ENCODE assay signal across 1 cellular context in the genomic region with DNA sequence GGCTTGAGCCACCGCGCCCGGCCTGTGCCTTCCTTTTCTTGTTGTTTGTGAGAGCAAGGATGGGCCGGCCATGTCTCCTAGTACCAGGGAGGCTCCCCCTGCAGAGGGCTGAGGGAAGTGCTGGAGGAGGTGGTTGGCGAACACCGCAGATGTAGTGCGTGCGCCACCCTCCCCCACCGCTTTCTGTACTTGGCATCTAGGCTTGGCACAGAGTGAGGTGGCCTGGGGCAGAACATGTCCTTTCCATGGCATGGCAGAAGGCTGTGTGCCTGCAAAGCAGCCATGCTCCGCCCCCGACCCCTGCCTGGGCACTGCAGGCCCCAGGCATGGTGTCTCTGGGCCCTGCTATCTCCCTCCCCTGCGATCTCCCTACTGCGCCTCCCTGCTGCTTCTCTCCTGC.
TF ChIP-seq lines count a peak whose summit lies in the region.

No MANE protein-coding gene starts in this region.

TF ChIP-seq in HEK293, 187 proteins besides CTCF, POLR2A, EP300 and RAD21 (continued from another document):
- TF ChIP-seq HIC1 (tag by site-specific recombination; IDR thresholded peaks at IDR 0.05): no peak
- no peak for TF ChIP-seq ZNF449 (tag by site-specific recombination; IDR thresholded peaks at IDR 0.05)
- no peak for TF ChIP-seq ZSCAN23 (tag by site-specific recombination; IDR thresholded peaks at IDR 0.05)
- TF ChIP-seq ZNF121 (tag by site-specific recombination; IDR thresholded peaks at IDR 0.05): no peak
- TF ChIP-seq ZNF596 (tag by site-specific recombination; IDR thresholded peaks at IDR 0.05): no peak
TF ChIP-seq in HEK293: peak in this region for 2.
